1 cellular context compared by ENCODE assay signal in the genomic region with DNA sequence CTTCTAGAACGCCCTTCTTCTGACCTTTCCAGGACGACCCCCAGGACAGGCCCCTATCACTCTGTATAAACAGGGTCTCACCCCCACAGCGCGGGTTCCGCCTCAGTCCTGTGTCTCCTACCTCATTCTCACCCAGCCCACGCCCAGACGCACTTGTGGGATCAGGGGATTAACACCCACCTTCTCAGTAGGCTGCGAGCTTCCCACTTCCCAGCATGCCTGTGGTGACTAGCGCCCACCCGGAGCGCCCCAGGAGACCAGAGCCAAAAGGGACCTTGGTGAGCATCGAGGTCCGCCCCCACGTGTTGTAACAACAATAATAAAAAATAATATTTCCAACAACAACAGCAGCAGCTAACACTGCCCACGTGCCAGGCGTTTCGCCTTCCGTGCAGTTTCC.
TF ChIP-seq lines count a peak whose summit lies in the region.

No MANE protein-coding gene starts in this region.

TF ChIP-seq in H1, 55 proteins besides CTCF, POLR2A, EP300 and RAD21:
- TF ChIP-seq FOSL1 (IDR thresholded peaks at IDR 0.05; ENCODE audit: insufficient read depth, low read depth, low read length) (no peak), BCL11A (IDR thresholded peaks at IDR 0.05; ENCODE audit: low read depth in 2 of 2, low read length in 2 of 2) (no peak), E2F6 (IDR thresholded peaks at IDR 0.05) (no peak), ATF2 (IDR thresholded peaks at IDR 0.05; ENCODE audit: low read length) (no peak), SAP30 (IDR thresholded peaks at IDR 0.05; ENCODE audit: insufficient read depth, insufficient replicate concordance, low read length) (no peak), RXRA (IDR thresholded peaks at IDR 0.05; ENCODE audit: insufficient read depth, low read depth, low read length) (no peak), TEAD4 (IDR thresholded peaks at IDR 0.05; ENCODE audit: low read depth, low read length) (no peak), NANOG (IDR thresholded peaks at IDR 0.05; ENCODE audit: insufficient read depth, low read depth, low read length, poor library complexity, severe bottlenecking) (no peak), PHF8 (conservative IDR thresholded peaks at IDR 0.05; ENCODE audit: low read depth, low read length) (no peak), BACH1 (IDR thresholded peaks at IDR 0.05; ENCODE audit: low read length) (no peak), CBX8 (IDR thresholded peaks at IDR 0.05; ENCODE audit: borderline replicate concordance, low read depth, low read length) (no peak), ASH2L (IDR thresholded peaks at IDR 0.05; ENCODE audit: low read length) (no peak), EGR1 (IDR thresholded peaks at IDR 0.05; ENCODE audit: borderline replicate concordance, low read depth, low read length) (no peak), ZNF274 (IDR thresholded peaks at IDR 0.05; ENCODE audit: borderline replicate concordance, extremely low read depth, low read length) (no peak), MAFK (IDR thresholded peaks at IDR 0.05; ENCODE audit: low read depth, low read length) (no peak)
